7 cellular contexts compared by ENCODE assay signal in the genomic region with DNA sequence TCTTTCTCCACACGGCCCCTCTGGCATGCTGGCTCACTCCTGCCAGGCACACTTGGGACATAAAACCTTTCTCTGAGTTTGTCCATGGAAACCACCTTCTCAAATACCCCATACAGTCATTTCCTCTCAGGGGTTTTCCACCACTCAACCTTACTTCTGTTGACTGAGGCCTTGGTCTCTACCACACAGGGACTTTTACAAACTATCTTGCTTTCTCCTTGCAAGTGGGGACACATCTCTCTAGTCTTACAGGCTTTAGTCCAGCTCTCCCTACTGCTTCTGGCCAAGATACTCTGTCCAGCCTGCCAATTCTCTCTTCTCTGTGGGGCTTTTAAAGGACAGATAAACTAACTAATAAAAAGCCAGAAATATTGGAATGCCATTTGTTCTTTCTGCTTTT.
DNase-seq lines count a peak whose midpoint lies in the region; ATAC-seq, FAIRE-seq and TF ChIP-seq lines count a peak whose summit lies in the region.
"Not testable (repeated sequence)": the region's sequence is repeated elsewhere in the genome, so short reads cannot be mapped to it uniquely, and the experiment has no call there.

No MANE protein-coding gene starts in this region.

- not testable (repeated sequence) for H2AFZ ChIP-seq in keratinocyte (ENCODE audit: control insufficient read depth, low read length)

- not testable (repeated sequence) for H3K4me2 ChIP-seq in keratinocyte (ENCODE audit: control insufficient read depth, extremely low read depth, insufficient read depth, low read depth, low read length)

- not testable (repeated sequence) for H3K79me2 ChIP-seq in keratinocyte (ENCODE audit: control insufficient read depth, insufficient read depth, low read length)

- not testable (repeated sequence) for TF ChIP-seq CTCF in keratinocyte (optimal IDR thresholded peaks at IDR 0.05 in 1 of 3, IDR thresholded peaks at IDR 0.05 in 1 of 3, conservative IDR thresholded peaks at IDR 0.05 in 1 of 3; ENCODE audit: extremely low read depth in 1 of 3, insufficient read depth in 2 of 3, low read length in 3 of 3)

- peak; percentile 78 for ATAC-seq in GM18867 (IDR thresholded peaks at IDR 0.05; ENCODE audit: unreplicated experiment)
- peak; percentile 77 for ATAC-seq in GM19467 (IDR thresholded peaks at IDR 0.05; ENCODE audit: unreplicated experiment)
- ATAC-seq in HG02623 (IDR thresholded peaks at IDR 0.05; ENCODE audit: unreplicated experiment), result peak; percentile 85
- peak; percentile 82 for ATAC-seq in HG03095 (IDR thresholded peaks at IDR 0.05; ENCODE audit: unreplicated experiment)
- ATAC-seq in HG03565 (IDR thresholded peaks at IDR 0.05; ENCODE audit: unreplicated experiment), result peak; percentile 83
- ATAC-seq in activated T-helper 17 cell treated with anti-CD3 and anti-CD28 coated beads, Interleukin-2, amount 50 U/mL, for 72 hours (replicated peaks), result peak; percentile 90

- peak overlapping the region; percentile 78 for H3K27ac Mint-ChIP-seq in activated T-helper 17 cell treated with anti-CD3 and anti-CD28 coated beads, Interleukin-2, amount 50 U/mL, for 72 hours

- H3K27me3 Mint-ChIP-seq in activated T-helper 17 cell treated with anti-CD3 and anti-CD28 coated beads, Interleukin-2, amount 50 U/mL, for 72 hours, result not testable (repeated sequence)

- not testable (repeated sequence) for H3K27ac ChIP-seq in keratinocyte (ENCODE audit: control insufficient read depth, insufficient read depth, low read length)

- H3K4me1 ChIP-seq in keratinocyte (ENCODE audit: control insufficient read depth, extremely low read depth, insufficient read depth, low read length), result not testable (repeated sequence)

- not testable (repeated sequence) for H3K27me3 ChIP-seq in keratinocyte (ENCODE audit: control insufficient read depth, extremely low read depth, insufficient read depth, low read length)

- H3K4me3 Mint-ChIP-seq in activated T-helper 17 cell treated with anti-CD3 and anti-CD28 coated beads, Interleukin-2, amount 50 U/mL, for 72 hours, result peak overlapping the region; percentile 41

- not testable (repeated sequence) for H3K36me3 Mint-ChIP-seq in activated T-helper 17 cell treated with anti-CD3 and anti-CD28 coated beads, Interleukin-2, amount 50 U/mL, for 72 hours (ENCODE audit: low read depth)

- not testable (repeated sequence) for H4K20me1 ChIP-seq in keratinocyte (ENCODE audit: control insufficient read depth, extremely low read depth, insufficient read depth, low read length)

- not testable (repeated sequence) for H3K9me3 Mint-ChIP-seq in activated T-helper 17 cell treated with anti-CD3 and anti-CD28 coated beads, Interleukin-2, amount 50 U/mL, for 72 hours

- DNase-seq in keratinocyte (ENCODE audit: low read depth, low spot score), result not testable (repeated sequence)

- dilution Hi-C loops in keratinocyte (cut with MboI; ENCODE audit: extremely low pct_ligation_motif_present, low sequenced_read_pairs), result not testable (repeated sequence)

- not testable (repeated sequence) for H3K9me3 ChIP-seq in keratinocyte (ENCODE audit: control insufficient read depth, low read depth, low read length)

- not testable (repeated sequence) for H3K9me1 ChIP-seq in keratinocyte (ENCODE audit: control insufficient read depth, extremely low read depth, insufficient read depth, low read length)

- H3K4me3 ChIP-seq in keratinocyte (ENCODE audit: control insufficient read depth in 2 of 3, extremely low read depth in 1 of 3, insufficient read depth in 2 of 3, low read depth in 1 of 3, low read length in 3 of 3), result not testable (repeated sequence)

- not testable (repeated sequence) for H3K4me1 Mint-ChIP-seq in activated T-helper 17 cell treated with anti-CD3 and anti-CD28 coated beads, Interleukin-2, amount 50 U/mL, for 72 hours

- H3K36me3 ChIP-seq in keratinocyte (ENCODE audit: control insufficient read depth in 2 of 2, extremely low read depth in 1 of 2, insufficient read depth in 2 of 2, low read length in 2 of 2), result not testable (repeated sequence)

- H3K9ac ChIP-seq in keratinocyte (ENCODE audit: control insufficient read depth, extremely low read depth, insufficient read depth, low read length), result not testable (repeated sequence)

- peak; percentile 84 for FAIRE-seq in keratinocyte (lab: Jason Lieb, UNC)
